Comparison of ENCODE assay signal across 13 cellular contexts in the genomic region with DNA sequence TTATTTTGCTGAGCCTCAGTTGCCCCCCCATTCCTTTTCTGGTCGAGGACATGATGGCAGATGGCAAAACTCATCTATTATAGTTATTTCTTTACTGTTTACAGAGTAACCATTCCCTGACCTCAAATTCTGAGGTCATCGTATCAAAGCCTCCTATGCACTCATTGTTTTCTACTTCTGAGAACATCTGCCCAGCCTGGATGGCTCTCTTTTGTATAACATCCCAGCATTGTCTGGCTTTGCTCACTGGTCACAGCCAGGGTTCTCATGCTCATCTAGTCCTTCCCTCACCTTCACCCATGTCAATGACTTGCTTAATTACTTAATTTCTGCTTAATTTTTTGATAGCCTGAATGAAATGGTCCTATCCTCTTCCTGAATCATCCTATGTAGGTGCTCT.
DNase-seq lines count a peak whose midpoint lies in the region; ATAC-seq, FAIRE-seq and TF ChIP-seq lines count a peak whose summit lies in the region.
"Had no signal": no experiment of that assay in that cellular context is flagged by ENCODE, and none has a peak within 500 bp of the region (broad histone marks: within the 10 kb centered on the region; RNA-seq: fewer than 3 reads in every experiment).

No MANE protein-coding gene starts in this region.

- H3K4me3 ChIP-seq in HepG2 (replicated peaks in 1 of 3; ENCODE audit: insufficient read depth in 1 of 3, low read depth in 2 of 3, low read length in 3 of 3) (no peak overlapping the region), right lobe of liver (no peak overlapping the region)

- CTCF ChIA-PET in HepG2 (lab: Yijun Ruan, JAX; ENCODE audit: low intra/inter-chr PET ratio, low total read pairs), result no interaction called here

- intact Hi-C loops in HepG2 (cut with micrococcal nuclease; ENCODE audit: unreplicated experiment), result no loop called here
- intact Hi-C loops in right lobe of liver (cut with DNase I), result no loop called here

- POLR2A ChIA-PET in HepG2 (lab: Yijun Ruan, JAX), result no interaction called here

- no peak overlapping the region for H2AFZ ChIP-seq in HepG2 (ENCODE audit: low read length)

- no TSS peak for BruUV-seq in HepG2 (replicated peaks; lab: Mats Ljungman, UMichigan)

- TF ChIP-seq CTCF in HepG2 (CRISPR knock-in tag; IDR thresholded peaks at IDR 0.05) (no peak), right lobe of liver (IDR thresholded peaks at IDR 0.05) (no peak)

- TF ChIP-seq POLR2A in HepG2 (IDR thresholded peaks at IDR 0.05; ENCODE audit: insufficient read depth in 1 of 2, low read depth in 2 of 2, low read length in 2 of 2) (no peak), right lobe of liver (IDR thresholded peaks at IDR 0.05) (no peak)

- H3K9me3 ChIP-seq in HepG2 (ENCODE audit: low read length), result peaks cover 51% of the 10 kb centered on the region
- no peaks in the 10 kb centered on the region for H3K9me3 ChIP-seq in right lobe of liver

- ATAC-seq in HepG2, result no peak
- no peak for ATAC-seq in right lobe of liver
- no peak for ATAC-seq in HG03439 (IDR thresholded peaks at IDR 0.05; ENCODE audit: unreplicated experiment)

- H3K36me3 ChIP-seq in HepG2 (replicated peaks in 1 of 2; ENCODE audit: control insufficient read depth in 1 of 2, insufficient read depth in 2 of 2, low read length in 2 of 2), result no peaks in the 10 kb centered on the region
- no peaks in the 10 kb centered on the region for H3K36me3 ChIP-seq in right lobe of liver

- H3K4me1 ChIP-seq in HepG2 (ENCODE audit: insufficient read depth, low read length) (peaks cover 13% of the 10 kb centered on the region; the same call in 1 of the 2 replicates), right lobe of liver (peaks cover 0 to 13% (median 0%) of the 10 kb centered on the region in 4 donors)

- TF ChIP-seq RAD21 in HepG2 (CRISPR knock-in tag; IDR thresholded peaks at IDR 0.05), result no peak

- DNase-seq in HepG2 (ENCODE audit: low spot score) (peak; percentile 16), right lobe of liver (no peak), NCI-H748 treated with DMSO at 0.1 percent for 48 hours (lab: John Stamatoyannopoulos, UW) (peak; percentile 14), medulla oblongata (ENCODE audit: extremely low spot score) (peak; percentile 50), NCI-H1048 (lab: John Stamatoyannopoulos, UW) (no peak)
- DNase-seq in activated CD4-positive, alpha-beta T cell treated with anti-CD3 and anti-CD28 coated beads for 1 hour, result no peak
- DNase-seq: AML-193; Calu3; CD4-positive, CD25-positive, alpha-beta regulatory T cell; EL; NCI-H2081 treated with DMSO at 0.1 percent for 48 hours; NK-92 treated with Interleukin-12 subunit alpha and Interleukin-12 subunit beta, amount 100 ng/mL, for 24 hours had no signal

- in situ Hi-C loops in HepG2 (cut with HindIII; ENCODE audit: extremely low pct_ligation_motif_present, low pct_unique_long_range_greater_than_20kb), result no loop called here

- no peaks in the 10 kb centered on the region for H3K79me2 ChIP-seq in HepG2 (ENCODE audit: insufficient read depth, low read length)

- FAIRE-seq in HepG2 (lab: Jason Lieb, UNC), result no peak

- TF ChIP-seq EP300 in HepG2 (IDR thresholded peaks at IDR 0.05; ENCODE audit: low read depth in 2 of 2, low read length in 2 of 2) (no peak), HepG2 (CRISPR knock-in tag; IDR thresholded peaks at IDR 0.05; ENCODE audit: borderline replicate concordance) (no peak)

- H3K27me3 ChIP-seq in HepG2 (ENCODE audit: control insufficient read depth in 1 of 2, insufficient read depth in 2 of 2, low read length in 2 of 2), result no peaks in the 10 kb centered on the region
- H3K27me3 ChIP-seq in right lobe of liver, result no peaks in the 10 kb centered on the region

- no peak overlapping the region for H3K9ac ChIP-seq in HepG2 (ENCODE audit: insufficient read depth, low read depth, low read length)

- H4K20me1 ChIP-seq in HepG2 (ENCODE audit: insufficient read depth, low read length), result no peaks in the 10 kb centered on the region

- H3K4me2 ChIP-seq in HepG2 (ENCODE audit: low read depth, low read length), result no peak overlapping the region

- WGBS in HepG2 (ENCODE audit: low lambda C conversion rate), result 11% methylated on average over 2 of the region's 2 CpGs
- 76% methylated on average over 2 of the region's 2 CpGs for WGBS in right lobe of liver (ENCODE audit: insufficient coverage, low coverage, low lambda C conversion rate, missing lambda C conversion rate)

- no peak overlapping the region for H3K27ac ChIP-seq in HepG2 (ENCODE audit: extremely low read length, insufficient read depth, low read length)
- H3K27ac ChIP-seq in right lobe of liver, result no peak overlapping the region

TF ChIP-seq in HepG2, 621 proteins besides CTCF, POLR2A, EP300 and RAD21:
- no peak for TF ChIP-seq SOX13 (IDR thresholded peaks at IDR 0.05)
- 0 out of 4 replicates have a peak, but pooled peaks of 1 of the 2 experiments have one; percentile 10 for TF ChIP-seq SOX13 (CRISPR knock-in tag; conservative IDR thresholded peaks at IDR 0.05 in 1 of 2, IDR thresholded peaks at IDR 0.05 in 1 of 2)
- TF ChIP-seq SOX5 (CRISPR knock-in tag; IDR thresholded peaks at IDR 0.05; ENCODE audit: borderline replicate concordance), result peak; percentile 24; the same call in 1 of the 2 replicates
- TF ChIP-seq SNAPC2 (CRISPR knock-in tag; IDR thresholded peaks at IDR 0.05), result no peak

Comparison
In these comparisons a context has a peak if more than half of its experiments do, and no peak if none do; other contexts are left out.
1. DNase-seq: peak in HepG2 (single experiment), NCI-H748 treated with DMSO at 0.1 percent for 48 hours (single experiment) and medulla oblongata (single experiment); none in right lobe of liver (0 of 3), NCI-H1048 (single experiment) and activated CD4-positive, alpha-beta T cell treated with anti-CD3 and anti-CD28 coated beads for 1 hour (single experiment).